In the genomic region with DNA sequence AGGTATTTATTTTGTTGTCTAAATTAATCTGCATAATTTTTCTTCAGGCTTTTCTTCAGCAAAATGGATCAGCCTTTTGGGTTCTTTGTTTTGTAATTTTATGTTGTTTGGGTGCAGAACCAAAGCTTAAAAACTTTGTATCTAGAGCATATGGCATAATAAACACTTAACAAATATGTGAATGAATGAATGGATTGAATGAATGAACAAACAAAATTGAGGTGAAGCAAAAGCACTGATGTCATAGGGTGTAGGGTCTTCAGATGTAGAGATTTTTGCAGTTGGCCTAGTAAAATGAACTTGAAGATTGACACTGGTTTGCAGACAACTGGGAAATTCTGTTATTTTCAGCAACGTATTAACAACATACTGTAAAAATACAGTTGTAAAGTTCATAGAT, we compare ENCODE assay signal across 32 cellular contexts. TPM values are rescaled to one million over a fixed set of nuclear protein-coding genes. Genes with fewer than 3 reads are reported as not detected.
"Had no signal": no experiment of that assay in that cellular context is flagged by ENCODE, and none has a peak within 500 bp of the region (broad histone marks: within the 10 kb centered on the region; RNA-seq: fewer than 3 reads in every experiment).

No MANE protein-coding gene starts in this region.

- H3K36me3 ChIP-seq: colonic mucosa, pancreas had no signal

- H3K4me3 ChIP-seq: ascending aorta, cardiac muscle cell, colonic mucosa, dorsolateral prefrontal cortex, gastrocnemius medialis, left ventricle myocardium inferior, lung, pancreas, right atrium auricular region, spleen, suprapubic skin, tibial nerve had no signal

- DNase-seq: activated CD4-positive, alpha-beta T cell treated with anti-CD3 and anti-CD28 coated beads, Interleukin-2, amount 10 ng/mL, durations not matched to agents 24 days and 14 days; activated CD4-positive, CD25-positive, alpha-beta regulatory T cell treated with anti-CD3 and anti-CD28 coated beads, Interleukin-2, amount 50 U/mL, for 72 hours; activated CD8-positive, alpha-beta memory T cell treated with anti-CD3 and anti-CD28 coated beads, Interleukin-2, amount 10 ng/mL, durations not matched to agents 7 days and 5 days; activated CD8-positive, alpha-beta T cell treated with anti-CD3 and anti-CD28 coated beads for 36 hours; activated effector memory CD4-positive, alpha-beta T cell treated with Interleukin-2 at 50 U/mL for 16 hours; activated naive CD4-positive, alpha-beta T cell treated with Interleukin-2 at 50 U/mL for 16 hours; activated naive CD8-positive, alpha-beta T cell treated with anti-CD3 and anti-CD28 coated beads, Interleukin-2, amount 10 ng/mL, durations not matched to agents 7 days and 5 days; activated T-cell treated with anti-CD3 and anti-CD28 coated beads for 4 hours; activated T-cell treated with anti-CD3 and anti-CD28 coated beads, Interleukin-2, amount 50 U/mL, for 72 hours; cerebellar nuclear complex; colonic mucosa; dorsolateral prefrontal cortex; effector memory CD4-positive, alpha-beta T cell; gastrocnemius medialis; glutamatergic neuron; islet precursor cell; left ventricle myocardium inferior; mesendoderm; natural killer cell; pancreas; spleen; stimulated activated naive CD4-positive, alpha-beta T cell; SW 1271; T1000; WERI-Rb-1 had no signal

- H3K9me3 ChIP-seq: ascending aorta, colonic mucosa, gastrocnemius medialis, left ventricle myocardium inferior, pancreas, right atrium auricular region, spleen, suprapubic skin, tibial nerve had no signal

- FAIRE-seq: pancreas had no signal

- H3K27ac ChIP-seq: ascending aorta, cardiac muscle cell, colonic mucosa, dorsolateral prefrontal cortex, left ventricle myocardium inferior, pancreas, right atrium auricular region, suprapubic skin, tibial nerve, WERI-Rb-1 had no signal

- ATAC-seq: activated CD8-positive, alpha-beta memory T cell treated with anti-CD3 and anti-CD28 coated beads, Interleukin-2, amount 10 ng/mL, durations not matched to agents 7 days and 5 days; activated CD8-positive, alpha-beta T cell treated with anti-CD3 and anti-CD28 coated beads for 36 hours; activated T-cell treated with anti-CD3 and anti-CD28 coated beads, Interleukin-2, amount 50 U/mL, for 72 hours; gastrocnemius medialis; natural killer cell had no signal

- H3K27me3 ChIP-seq: ascending aorta, cardiac muscle cell, colonic mucosa, dorsolateral prefrontal cortex, gastrocnemius medialis, pancreas, right atrium auricular region, spleen, suprapubic skin, tibial nerve had no signal

RNA-seq across cellular contexts. Expression of a gene that starts 45.4 kb away (rescaled TPM):
- total RNA-seq: activated CD4-positive, alpha-beta T cell treated with anti-CD3 and anti-CD28 coated beads, Interleukin-2, amount 10 ng/mL, durations not matched to agents 24 days and 14 days; activated CD8-positive, alpha-beta memory T cell treated with anti-CD3 and anti-CD28 coated beads, Interleukin-2, amount 10 ng/mL, durations not matched to agents 7 days and 5 days; activated CD8-positive, alpha-beta T cell treated with anti-CD3 and anti-CD28 coated beads for 36 hours; activated naive CD8-positive, alpha-beta T cell treated with anti-CD3 and anti-CD28 coated beads, Interleukin-2, amount 10 ng/mL, durations not matched to agents 7 days and 5 days; activated T-cell treated with anti-CD3 and anti-CD28 coated beads, Interleukin-2, amount 50 U/mL, for 72 hours; ascending aorta; cardiac muscle cell; colonic mucosa; epithelial cell of proximal tubule; gastrocnemius medialis; left ventricle myocardium inferior; natural killer cell; pancreas; right atrium auricular region; suprapubic skin had no signal
- polyA plus RNA-seq: cardiac muscle cell, pancreas had no signal
